ENCODE assay signal across 8 cellular contexts in genomic region chr1:214123061-214123784, GRCh38.
DNase-seq lines count a peak whose midpoint lies in the region; ATAC-seq, FAIRE-seq and TF ChIP-seq lines count a peak whose summit lies in the region.

No MANE protein-coding gene starts in this region.

- no peak overlapping the region for H3K23ac ChIP-seq in H1 (ENCODE audit: insufficient read length)

- FAIRE-seq in H1 (lab: Jason Lieb, UNC), result peak; percentile 98

- H3K18ac ChIP-seq in H1 (ENCODE audit: extremely low read depth, low read length), result no peak overlapping the region

- no peak overlapping the region for H4K5ac ChIP-seq in H1 (ENCODE audit: insufficient read length, low read depth, low read length)

- H2BK5ac ChIP-seq in H1 (ENCODE audit: low read depth, low read length), result no peak overlapping the region

- no peak overlapping the region for H2BK12ac ChIP-seq in H1 (ENCODE audit: low read depth, low read length)

- no peak overlapping the region for H4K91ac ChIP-seq in H1 (replicated peaks; ENCODE audit: insufficient read length, low read length)

- no peak overlapping the region for H3K4me2 ChIP-seq in H1 (ENCODE audit: insufficient read depth in 1 of 2, low read depth in 2 of 2, low read length in 2 of 2)

- H3K23me2 ChIP-seq in H1 (ENCODE audit: low read depth, low read length), result no peaks in the 10 kb centered on the region

- CTCF ChIA-PET in RWPE1 (lab: Yijun Ruan, JAX), result interaction anchor here (0.5 to 1.0 kb wide), 9 partner anchors 13 to 878 kb away, joined by 3 to 5 read pairs (median 3); no protein-coding TSS in a partner anchor
- CTCF ChIA-PET in H1 (lab: Charles Lee; ENCODE audit: partially characterized antibody), result interaction anchor here (0.5 to 2.6 kb wide), 63 partner anchors 8 to 1006 kb away, joined by 3 to 18 read pairs (median 4); no protein-coding TSS in a partner anchor

- TF ChIP-seq EP300 in H1 (IDR thresholded peaks at IDR 0.05; ENCODE audit: borderline replicate concordance in 1 of 2, low read depth in 2 of 2, low read length in 2 of 2), result no peak

- H2BK15ac ChIP-seq in H1 (ENCODE audit: low read length), result no peak overlapping the region

- intact Hi-C loops in aorta (cut with DNase I), result loop anchor here (5.0 kb wide), 1 partner anchor 876 kb away; no protein-coding TSS in a partner anchor

- peak; percentile 48 for TF ChIP-seq CTCF in RWPE1 (conservative IDR thresholded peaks at IDR 0.05; ENCODE audit: low read depth)
- peak; percentile 11 to 84 (median 80) for TF ChIP-seq CTCF in H1 (IDR thresholded peaks at IDR 0.05; ENCODE audit: control extremely low read depth in 1 of 3, insufficient read depth in 1 of 3, low read depth in 1 of 3, low read length in 3 of 3)
- no peak for TF ChIP-seq CTCF in lung (IDR thresholded peaks at IDR 0.05; ENCODE audit: control extremely low read depth, extremely low read depth)

- in situ Hi-C loops in G401 (cut with HindIII; ENCODE audit: low sequenced_read_pairs), result no loop called here

- H3K79me2 ChIP-seq in H1 (ENCODE audit: control insufficient read depth in 1 of 2, insufficient read depth in 2 of 2, low read length in 2 of 2), result no peaks in the 10 kb centered on the region

- H3K27me3 ChIP-seq in H1 (replicated peaks in 1 of 4; ENCODE audit: control insufficient read depth in 3 of 4, extremely low read depth in 1 of 4, insufficient read depth in 3 of 4, low read length in 3 of 4), result no peaks in the 10 kb centered on the region; a peak in 1 of 7 replicates
- H3K27me3 ChIP-seq in lung (ENCODE audit: control insufficient read depth, insufficient read depth), result no peaks in the 10 kb centered on the region
- no peaks in the 10 kb centered on the region for H3K27me3 ChIP-seq in aorta (ENCODE audit: control insufficient read depth in 1 of 2, insufficient read depth in 2 of 2, low read length in 1 of 2)

- no peak overlapping the region for H2AK5ac ChIP-seq in H1 (ENCODE audit: low read depth, low read length)

- H3K4me3 ChIP-seq in H1 (ENCODE audit: extremely low read depth in 1 of 4, insufficient read depth in 2 of 4, low read depth in 3 of 4, low read length in 4 of 4) (no peak overlapping the region), lung (no peak overlapping the region), aorta (ENCODE audit: low read length in 2 of 2) (no peak overlapping the region)

- no peak overlapping the region for H4K8ac ChIP-seq in H1 (ENCODE audit: extremely low read depth, insufficient read depth, low read length)

- peak; percentile 65 for ATAC-seq in GM21825 (IDR thresholded peaks at IDR 0.05; ENCODE audit: unreplicated experiment)
- ATAC-seq in lung (ENCODE audit: insufficient read depth, low FRiP score), result no peak
- peak; percentile 64 for ATAC-seq in aorta (ENCODE audit: low FRiP score)
- ATAC-seq in HG03439 (IDR thresholded peaks at IDR 0.05; ENCODE audit: unreplicated experiment), result no peak

- no peak overlapping the region for H2BK120ac ChIP-seq in H1 (replicated peaks; ENCODE audit: low read depth, low read length)

- no peak overlapping the region for H3K56ac ChIP-seq in H1 (replicated peaks; ENCODE audit: insufficient read length, low read depth, low read length)

- no peaks in the 10 kb centered on the region for H3K4me1 ChIP-seq in H1 (replicated peaks in 1 of 4; ENCODE audit: control insufficient read depth in 3 of 4, insufficient read depth in 4 of 4, low read length in 3 of 4)
- H3K4me1 ChIP-seq in lung (ENCODE audit: control insufficient read depth in 2 of 2, insufficient read depth in 2 of 2, low read length in 2 of 2), result no peaks in the 10 kb centered on the region
- no peaks in the 10 kb centered on the region for H3K4me1 ChIP-seq in aorta (ENCODE audit: control insufficient read depth in 1 of 2, insufficient read depth in 2 of 2, low read length in 2 of 2)

- no peak overlapping the region for H2BK20ac ChIP-seq in H1 (ENCODE audit: low read length)

- no peak for TF ChIP-seq POLR2A in H1 (IDR thresholded peaks at IDR 0.05; ENCODE audit: control extremely low read depth in 1 of 2, low read depth in 2 of 2, low read length in 2 of 2)

- no peak overlapping the region for H3K4ac ChIP-seq in H1 (replicated peaks; ENCODE audit: insufficient read length, low read depth, low read length)

- H2AFZ ChIP-seq in H1 (ENCODE audit: low read length), result no peak overlapping the region

- DNase-seq in G401 (ENCODE audit: low spot score) (peak; percentile 79), MV-4-11 (lab: John Stamatoyannopoulos, UW) (peak; percentile 46), RWPE1 (ENCODE audit: low spot score) (peak; percentile 74), H1 (ENCODE audit: low read depth in 1 of 2, low spot score in 2 of 2) (peak in 1 of 2 experiments; percentile 80), lung (ENCODE audit: low spot score) (peak; percentile 42), aorta (peak in 1 of 2 donors; percentile 59)

- H3K9me3 ChIP-seq in H1 (ENCODE audit: insufficient read depth in 2 of 2, low read depth in 1 of 2, low read length in 1 of 2) (peaks cover 2 to 4% of the 10 kb centered on the region in 2 experiments), lung (ENCODE audit: control insufficient read depth in 2 of 2, insufficient read depth in 1 of 2, low read length in 1 of 2) (peaks cover 0 to 2% of the 10 kb centered on the region in 2 donors), aorta (ENCODE audit: control insufficient read depth, low read length) (peaks cover 3% of the 10 kb centered on the region)

- H3K9ac ChIP-seq in H1 (replicated peaks in 1 of 4; ENCODE audit: extremely low read depth in 1 of 4, low read depth in 3 of 4, low read length in 3 of 4), result no peak overlapping the region

- POLR2A ChIA-PET in RWPE1 (lab: Yijun Ruan, JAX; ENCODE audit: low non-redundant PET) (no interaction called here), H1 (lab: Charles Lee; ENCODE audit: partially characterized antibody) (interaction anchor here (1.0 kb wide), 1 partner anchor 133 kb away, joined by 3 read pairs; no protein-coding TSS in a partner anchor)

- H3K27ac ChIP-seq in RWPE1 (no peak overlapping the region), H1 (ENCODE audit: low read depth, low read length) (no peak overlapping the region), lung (ENCODE audit: low read depth in 1 of 2, low read length in 1 of 2) (no peak overlapping the region), aorta (ENCODE audit: low read depth in 1 of 2, low read length in 2 of 2) (no peak overlapping the region)

- TF ChIP-seq RAD21 in H1 (IDR thresholded peaks at IDR 0.05 in 1 of 2, conservative IDR thresholded peaks at IDR 0.05 in 1 of 2; ENCODE audit: low read depth in 2 of 2, low read length in 2 of 2), result peak; percentile 98 to 100

- no peaks in the 10 kb centered on the region for H3K79me1 ChIP-seq in H1 (ENCODE audit: low read depth, low read length)

- no peaks in the 10 kb centered on the region for H4K20me1 ChIP-seq in H1 (replicated peaks in 1 of 2; ENCODE audit: control insufficient read depth in 1 of 2, insufficient read depth in 2 of 2, low read length in 2 of 2)

- WGBS in H1 (ENCODE audit: extremely low coverage in 1 of 2, insufficient coverage in 1 of 2, insufficient read length in 1 of 2, insufficient replicate concordance in 2 of 2, low coverage in 1 of 2, low lambda C conversion rate in 2 of 2, missing lambda C conversion rate in 1 of 2), 2 experiments, result 13% methylated on average over 7 of the region's 7 CpGs; no CpG with 5 or more reads in 1 of the 2 experiments
- 13 to 17% methylated on average over 7 of the region's 7 CpGs for WGBS in lung, 2 donors
- 3 to 5% methylated on average over 7 of the region's 7 CpGs for WGBS in aorta, 2 donors

- no peak overlapping the region for H3K14ac ChIP-seq in H1 (ENCODE audit: insufficient read length)

- H3K36me3 ChIP-seq in H1 (ENCODE audit: control insufficient read depth in 2 of 4, insufficient read depth in 4 of 4, low read length in 3 of 4) (no peaks in the 10 kb centered on the region), lung (ENCODE audit: control insufficient read depth in 2 of 2, insufficient read depth in 2 of 2, low read length in 2 of 2) (no peaks in the 10 kb centered on the region), aorta (ENCODE audit: control insufficient read depth in 1 of 2, insufficient read depth in 2 of 2, low read length in 1 of 2) (no peaks in the 10 kb centered on the region)

TF ChIP-seq in H1, 55 proteins besides CTCF, POLR2A, EP300 and RAD21:
- TF ChIP-seq ATF2 (IDR thresholded peaks at IDR 0.05; ENCODE audit: low read length) (peak; percentile 73; the same call in 1 of the 2 replicates), NANOG (IDR thresholded peaks at IDR 0.05; ENCODE audit: insufficient read depth, low read depth, low read length, poor library complexity, severe bottlenecking) (peak; percentile 22), CEBPB (IDR thresholded peaks at IDR 0.05; ENCODE audit: low read depth, low read length) (0 out of 2 replicates have a peak, but pooled peaks have one; percentile 17), YY1 (IDR thresholded peaks at IDR 0.05; ENCODE audit: low read depth, low read length) (no peak), BACH1 (IDR thresholded peaks at IDR 0.05; ENCODE audit: low read length) (no peak), JUND (IDR thresholded peaks at IDR 0.05; ENCODE audit: low read length) (0 out of 2 replicates have a peak, but pooled peaks have one; percentile 25), MAFK (IDR thresholded peaks at IDR 0.05; ENCODE audit: low read depth, low read length) (peak; percentile 85), RBBP5 (IDR thresholded peaks at IDR 0.05; ENCODE audit: borderline replicate concordance, low read depth, low read length) (no peak), POLR2AphosphoS5 (IDR thresholded peaks at IDR 0.05; ENCODE audit: low read depth, low read length) (no peak)

Comparison
In these comparisons a context has a peak if more than half of its experiments do, and no peak if none do; other contexts are left out.
1. ATAC-seq: peak in GM21825 (single experiment) and aorta (single experiment); none in lung (single experiment) and HG03439 (single experiment).